In genomic region chrX:131821945-131822622, GRCh38 we compare ENCODE assay signal across 9 cellular contexts.
DNase-seq lines count a peak whose midpoint lies in the region; ATAC-seq and TF ChIP-seq lines count a peak whose summit lies in the region.
"Had no signal": no experiment of that assay in that cellular context is flagged by ENCODE, and none has a peak within 500 bp of the region (broad histone marks: within the 10 kb centered on the region; RNA-seq: fewer than 3 reads in every experiment).

No MANE protein-coding gene starts in this region.

- DNase-seq in activated T-helper 1 cell treated with Interleukin-2 at 50 U/mL for 16 hours (ENCODE audit: low read depth) (peak; percentile 65), NCI-H748 (lab: John Stamatoyannopoulos, UW; ENCODE audit: unreplicated experiment) (peak; percentile 76), spleen (peak; percentile 81), T-helper 17 cell (no peak), iPS-NIHi7 (ENCODE audit: extremely low spot score) (no peak)
- no peak for DNase-seq in activated T-helper 1 cell treated with anti-CD3 and anti-CD28 coated beads, Interleukin-12 subunit alpha, Interleukin-12 subunit beta, Interleukin-2, Interleukin-4 antibody, amounts not matched to agents 30 ng/mL and 10 ng/mL and 1 ng/mL, durations not matched to agents 14 hours and 24 hours and 36 hours (ENCODE audit: low spot score)
- DNase-seq: activated B cell treated with CpG ODN at 0.5 μM for 24 hours had no signal

- no peaks in the 10 kb centered on the region for H3K9me3 Mint-ChIP-seq in activated T-helper 1 cell treated with anti-CD3 and anti-CD28 coated beads, Interleukin-12 subunit alpha, Interleukin-12 subunit beta, Interleukin-2, Interleukin-4 antibody, amounts not matched to agents 30 ng/mL and 10 ng/mL and 1 ng/mL, durations not matched to agents 14 hours and 24 hours and 36 hours
- H3K9me3 Mint-ChIP-seq: activated B cell treated with CpG ODN at 0.5 μM for 24 hours had no signal

- H3K36me3 Mint-ChIP-seq in activated T-helper 1 cell treated with anti-CD3 and anti-CD28 coated beads, Interleukin-12 subunit alpha, Interleukin-12 subunit beta, Interleukin-2, Interleukin-4 antibody, amounts not matched to agents 30 ng/mL and 10 ng/mL and 1 ng/mL, durations not matched to agents 14 hours and 24 hours and 36 hours (ENCODE audit: low read depth): peaks cover 13% of the 10 kb centered on the region
- H3K36me3 Mint-ChIP-seq in T-helper 17 cell (ENCODE audit: low read depth): no peaks in the 10 kb centered on the region

- H3K27me3 ChIP-seq in spleen (replicated peaks in 1 of 7): no peaks in the 10 kb centered on the region

- ATAC-seq in esophagus mucosa (peak; percentile 96), T-helper 17 cell (no peak), HG03571 (IDR thresholded peaks at IDR 0.05; ENCODE audit: unreplicated experiment) (no peak)

- no peaks in the 10 kb centered on the region for H3K27me3 Mint-ChIP-seq in activated T-helper 1 cell treated with anti-CD3 and anti-CD28 coated beads, Interleukin-12 subunit alpha, Interleukin-12 subunit beta, Interleukin-2, Interleukin-4 antibody, amounts not matched to agents 30 ng/mL and 10 ng/mL and 1 ng/mL, durations not matched to agents 14 hours and 24 hours and 36 hours (ENCODE audit: insufficient read depth)
- no peaks in the 10 kb centered on the region for H3K27me3 Mint-ChIP-seq in T-helper 17 cell
- H3K27me3 Mint-ChIP-seq: activated B cell treated with CpG ODN at 0.5 μM for 24 hours had no signal

- no peak overlapping the region for H3K4me3 Mint-ChIP-seq in activated T-helper 1 cell treated with anti-CD3 and anti-CD28 coated beads, Interleukin-12 subunit alpha, Interleukin-12 subunit beta, Interleukin-2, Interleukin-4 antibody, amounts not matched to agents 30 ng/mL and 10 ng/mL and 1 ng/mL, durations not matched to agents 14 hours and 24 hours and 36 hours
- H3K4me3 Mint-ChIP-seq in T-helper 17 cell: no peak overlapping the region
- H3K4me3 Mint-ChIP-seq: activated B cell treated with CpG ODN at 0.5 μM for 24 hours had no signal

- H3K9me3 ChIP-seq in spleen (no peaks in the 10 kb centered on the region), T-helper 17 cell (ENCODE audit: control insufficient read depth, low read length, poor library complexity, severe bottlenecking) (no peaks in the 10 kb centered on the region)

- intact Hi-C loops in activated T-helper 1 cell treated with anti-CD3 and anti-CD28 coated beads, Interleukin-12 subunit alpha, Interleukin-12 subunit beta, Interleukin-2, Interleukin-4 antibody, amounts not matched to agents 30 ng/mL and 10 ng/mL and 1 ng/mL, durations not matched to agents 14 hours and 24 hours and 36 hours (cut with micrococcal nuclease): loop anchor here (10.0 kb wide), 1 partner anchor 1737 kb away; no protein-coding TSS in a partner anchor
- intact Hi-C loops in spleen (cut with DNase I; ENCODE audit: low total_unique reads): no loop called here

- H3K4me1 ChIP-seq in spleen: peaks cover 0 to 26% (median 3%) of the 10 kb centered on the region in 6 donors

- no peak overlapping the region for H3K27ac Mint-ChIP-seq in activated T-helper 1 cell treated with anti-CD3 and anti-CD28 coated beads, Interleukin-12 subunit alpha, Interleukin-12 subunit beta, Interleukin-2, Interleukin-4 antibody, amounts not matched to agents 30 ng/mL and 10 ng/mL and 1 ng/mL, durations not matched to agents 14 hours and 24 hours and 36 hours
- H3K27ac Mint-ChIP-seq in T-helper 17 cell: no peak overlapping the region
- H3K27ac Mint-ChIP-seq: activated B cell treated with CpG ODN at 0.5 μM for 24 hours had no signal

- TF ChIP-seq CTCF in spleen (IDR thresholded peaks at IDR 0.05 in 8 of 11, conservative IDR thresholded peaks at IDR 0.05 in 3 of 11): peak in 5 of 11 experiments; percentile 50 to 90 (median 67)

- peak overlapping the region in 4 of 8 donors; percentile 7 to 65 (median 34) for H3K4me3 ChIP-seq in spleen

- H3K27ac ChIP-seq in spleen: peak overlapping the region in 6 of 8 donors; percentile 18 to 89 (median 83)

- H3K4me1 Mint-ChIP-seq in activated T-helper 1 cell treated with anti-CD3 and anti-CD28 coated beads, Interleukin-12 subunit alpha, Interleukin-12 subunit beta, Interleukin-2, Interleukin-4 antibody, amounts not matched to agents 30 ng/mL and 10 ng/mL and 1 ng/mL, durations not matched to agents 14 hours and 24 hours and 36 hours (ENCODE audit: low read depth): peaks cover 25% of the 10 kb centered on the region
- peaks cover 3% of the 10 kb centered on the region for H3K4me1 Mint-ChIP-seq in T-helper 17 cell

- 41 to 91% (median 84%) methylated on average over 16 to 22 of the region's 22 CpGs for WGBS in spleen, 5 donors

- TF ChIP-seq POLR2A in spleen (IDR thresholded peaks at IDR 0.05): no peak

- H3K36me3 ChIP-seq in spleen: no peaks in the 10 kb centered on the region

Comparison
In these comparisons a context has a peak if more than half of its experiments do, and no peak if none do; other contexts are left out.
1. DNase-seq: peak in activated T-helper 1 cell treated with Interleukin-2 at 50 U/mL for 16 hours (single experiment), NCI-H748 (single experiment) and spleen (single experiment); none in activated T-helper 1 cell treated with anti-CD3 and anti-CD28 coated beads, Interleukin-12 subunit alpha, Interleukin-12 subunit beta, Interleukin-2, Interleukin-4 antibody, amounts not matched to agents 30 ng/mL and 10 ng/mL and 1 ng/mL, durations not matched to agents 14 hours and 24 hours and 36 hours (single experiment), T-helper 17 cell (0 of 3) and iPS-NIHi7 (single experiment).